Comparison of ENCODE assay signal across 20 cellular contexts in the genomic region with DNA sequence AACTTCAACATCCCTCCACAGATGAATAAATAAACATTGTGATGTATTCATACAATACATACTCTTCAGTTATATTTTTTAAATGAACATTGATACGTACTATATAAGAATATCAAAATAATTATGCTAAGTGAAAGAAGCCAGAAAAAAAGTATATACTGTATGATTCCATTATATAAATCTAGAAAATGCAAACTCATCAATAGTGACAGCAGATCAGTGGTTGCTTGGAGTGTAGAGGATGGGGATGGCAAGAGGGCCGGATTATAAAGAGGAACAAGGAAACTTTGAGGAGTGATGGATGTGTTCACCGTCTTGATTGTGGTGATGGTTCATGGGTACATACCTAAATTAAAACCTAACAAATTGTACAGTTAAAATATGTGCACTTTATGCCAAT. TPM values are rescaled to one million over a fixed set of nuclear protein-coding genes. Genes with fewer than 3 reads are reported as not detected.
DNase-seq lines count a peak whose midpoint lies in the region; ATAC-seq, FAIRE-seq and TF ChIP-seq lines count a peak whose summit lies in the region.
"Had no signal": no experiment of that assay in that cellular context is flagged by ENCODE, and none has a peak within 500 bp of the region (broad histone marks: within the 10 kb centered on the region; RNA-seq: fewer than 3 reads in every experiment).

No MANE protein-coding gene starts in this region.

- no peak for DNase-seq in HepG2 (ENCODE audit: low spot score)
- no peak for DNase-seq in right lobe of liver
- DNase-seq in CD4-positive, alpha-beta memory T cell: no peak
- no peak for DNase-seq in T-helper 17 cell
- no peak for DNase-seq in prostate gland (ENCODE audit: low spot score)
- no peak for DNase-seq in progenitor cell of endocrine pancreas (ENCODE audit: low spot score, unreplicated experiment)
- DNase-seq: 8988T; C1 segment of cervical spinal cord; CD8-positive, alpha-beta memory T cell; DMS 273 treated with DMSO at 0.1 percent for 48 hours; DMS79; EL; GDM1; H9 had no signal

- TF ChIP-seq CTCF in HepG2 (CRISPR knock-in tag; IDR thresholded peaks at IDR 0.05) (no peak), right lobe of liver (IDR thresholded peaks at IDR 0.05) (no peak), nephron (IDR thresholded peaks at IDR 0.05; ENCODE audit: unreplicated experiment in 3 of 3) (no peak), prostate gland (IDR thresholded peaks at IDR 0.05) (no peak), progenitor cell of endocrine pancreas (IDR thresholded peaks at IDR 0.05; ENCODE audit: unreplicated experiment) (no peak)

- no peak for TF ChIP-seq EP300 in HepG2 (IDR thresholded peaks at IDR 0.05; ENCODE audit: low read depth in 2 of 2, low read length in 2 of 2)
- TF ChIP-seq EP300 in HepG2 (CRISPR knock-in tag; IDR thresholded peaks at IDR 0.05; ENCODE audit: borderline replicate concordance): no peak

- CTCF ChIA-PET in HepG2 (lab: Yijun Ruan, JAX; ENCODE audit: low intra/inter-chr PET ratio, low total read pairs): no interaction called here
- CTCF ChIA-PET in CD4-positive, alpha-beta memory T cell (lab: Charles Lee; ENCODE audit: partially characterized antibody): no interaction called here

- H3K79me2 ChIP-seq in HepG2 (ENCODE audit: insufficient read depth, low read length): peaks cover 7% of the 10 kb centered on the region

- H3K4me3 Mint-ChIP-seq in CD4-positive, alpha-beta memory T cell: no peak overlapping the region
- H3K4me3 Mint-ChIP-seq in T-helper 17 cell (no peak overlapping the region), nephron (peak overlapping the region in 2 of 3 experiments; percentile 20 to 58), progenitor cell of endocrine pancreas (ENCODE audit: low read depth) (no peak overlapping the region)
- H3K4me3 Mint-ChIP-seq: GM23338, H9 had no signal

- no peak for TF ChIP-seq RAD21 in HepG2 (CRISPR knock-in tag; IDR thresholded peaks at IDR 0.05)

- in situ Hi-C loops in HepG2 (cut with HindIII; ENCODE audit: extremely low pct_ligation_motif_present, low pct_unique_long_range_greater_than_20kb): no loop called here

- 90% methylated on average over 3 of the region's 3 CpGs for WGBS in HepG2 (ENCODE audit: low lambda C conversion rate)
- WGBS in right lobe of liver (ENCODE audit: insufficient coverage, low coverage, low lambda C conversion rate, missing lambda C conversion rate): 76% methylated on average over 3 of the region's 3 CpGs
- WGBS in prostate gland: 92% methylated on average over 3 of the region's 3 CpGs

- peaks cover 0 to 12% (median 0%) of the 10 kb centered on the region in 8 donors for H3K9me3 Mint-ChIP-seq in CD4-positive, alpha-beta memory T cell
- no peaks in the 10 kb centered on the region for H3K9me3 Mint-ChIP-seq in nephron
- H3K9me3 Mint-ChIP-seq in progenitor cell of endocrine pancreas (ENCODE audit: low read depth): no peaks in the 10 kb centered on the region
- H3K9me3 Mint-ChIP-seq: CD8-positive, alpha-beta memory T cell; GM23338; H9 had no signal

- H3K4me3 ChIP-seq in HepG2 (replicated peaks in 1 of 3; ENCODE audit: insufficient read depth in 1 of 3, low read depth in 2 of 3, low read length in 3 of 3): no peak overlapping the region
- H3K4me3 ChIP-seq in right lobe of liver: no peak overlapping the region
- H3K4me3 ChIP-seq in CD4-positive, alpha-beta memory T cell (ENCODE audit: low read length in 2 of 2): no peak overlapping the region
- no peak overlapping the region for H3K4me3 ChIP-seq in prostate gland
- H3K4me3 ChIP-seq: GM12878, GM23338 had no signal

- H3K27ac Mint-ChIP-seq in CD4-positive, alpha-beta memory T cell: peak overlapping the region in 5 of 7 donors; percentile 3 to 53 (median 15)
- H3K27ac Mint-ChIP-seq in T-helper 17 cell (peak overlapping the region; percentile 14), nephron (no peak overlapping the region), progenitor cell of endocrine pancreas (no peak overlapping the region)
- H3K27ac Mint-ChIP-seq: GM23338 had no signal

- peaks cover 10 to 20% of the 10 kb centered on the region in 2 donors for H3K36me3 Mint-ChIP-seq in CD4-positive, alpha-beta memory T cell
- H3K36me3 Mint-ChIP-seq in T-helper 17 cell (ENCODE audit: low read depth): peaks cover 7% of the 10 kb centered on the region
- H3K36me3 Mint-ChIP-seq in nephron (ENCODE audit: low read depth): peaks cover 27% of the 10 kb centered on the region
- peaks cover 7% of the 10 kb centered on the region for H3K36me3 Mint-ChIP-seq in progenitor cell of endocrine pancreas (ENCODE audit: insufficient read depth)

- H3K9ac ChIP-seq in HepG2 (ENCODE audit: insufficient read depth, low read depth, low read length): no peak overlapping the region

- ATAC-seq in HepG2 (no peak), right lobe of liver (no peak), T-helper 17 cell (no peak)
- ATAC-seq: GM12878, GM23338, HCT116 had no signal

- TF ChIP-seq POLR2A in HepG2 (IDR thresholded peaks at IDR 0.05; ENCODE audit: insufficient read depth in 1 of 2, low read depth in 2 of 2, low read length in 2 of 2) (no peak), right lobe of liver (IDR thresholded peaks at IDR 0.05) (no peak), prostate gland (IDR thresholded peaks at IDR 0.05) (no peak)

- no peaks in the 10 kb centered on the region for H4K20me1 ChIP-seq in HepG2 (ENCODE audit: insufficient read depth, low read length)

- H3K27ac ChIP-seq in HepG2 (ENCODE audit: extremely low read length, insufficient read depth, low read length): no peak overlapping the region
- H3K27ac ChIP-seq in right lobe of liver: no peak overlapping the region
- no peak overlapping the region for H3K27ac ChIP-seq in CD4-positive, alpha-beta memory T cell (ENCODE audit: low read depth, low read length)
- H3K27ac ChIP-seq in prostate gland: no peak overlapping the region

- H3K27me3 Mint-ChIP-seq in CD4-positive, alpha-beta memory T cell: no peaks in the 10 kb centered on the region
- no peaks in the 10 kb centered on the region for H3K27me3 Mint-ChIP-seq in T-helper 17 cell
- H3K27me3 Mint-ChIP-seq in nephron (ENCODE audit: low read depth): peaks cover 5% of the 10 kb centered on the region
- peaks cover 13% of the 10 kb centered on the region for H3K27me3 Mint-ChIP-seq in progenitor cell of endocrine pancreas

- H3K36me3 ChIP-seq in HepG2 (replicated peaks in 1 of 2; ENCODE audit: control insufficient read depth in 1 of 2, insufficient read depth in 2 of 2, low read length in 2 of 2) (peaks cover 0 to 7% of the 10 kb centered on the region in 2 experiments; a peak in 2 of 5 replicates), right lobe of liver (no peaks in the 10 kb centered on the region), prostate gland (no peaks in the 10 kb centered on the region)
- no peaks in the 10 kb centered on the region for H3K36me3 ChIP-seq in CD4-positive, alpha-beta memory T cell (ENCODE audit: insufficient read depth, low read length)

- POLR2A ChIA-PET in HepG2 (lab: Yijun Ruan, JAX): no interaction called here
- POLR2A ChIA-PET in CD4-positive, alpha-beta memory T cell (lab: Charles Lee; ENCODE audit: partially characterized antibody): no interaction called here

- H3K4me1 Mint-ChIP-seq in CD4-positive, alpha-beta memory T cell: peaks cover 10 to 27% (median 19%) of the 10 kb centered on the region in 4 donors
- H3K4me1 Mint-ChIP-seq in T-helper 17 cell (peaks cover 21% of the 10 kb centered on the region), nephron (peaks cover 16% of the 10 kb centered on the region), progenitor cell of endocrine pancreas (ENCODE audit: low read depth) (peaks cover 9% of the 10 kb centered on the region)

- no peak for FAIRE-seq in HepG2 (lab: Jason Lieb, UNC)
- FAIRE-seq: D721Med, GM12878, GM19239 had no signal

- H2AFZ ChIP-seq in HepG2 (ENCODE audit: low read length): no peak overlapping the region
- H2AFZ ChIP-seq: GM23338 had no signal

- H3K27me3 ChIP-seq in HepG2 (ENCODE audit: control insufficient read depth in 1 of 2, insufficient read depth in 2 of 2, low read length in 2 of 2) (peaks cover 0 to 4% of the 10 kb centered on the region in 2 experiments; a peak in 1 of 5 replicates), right lobe of liver (no peaks in the 10 kb centered on the region), prostate gland (replicated peaks; ENCODE audit: insufficient read depth) (no peaks in the 10 kb centered on the region)
- no peaks in the 10 kb centered on the region for H3K27me3 ChIP-seq in CD4-positive, alpha-beta memory T cell (ENCODE audit: insufficient read depth, low read length)

- H3K4me2 ChIP-seq in HepG2 (ENCODE audit: low read depth, low read length): no peak overlapping the region
- H3K4me2 ChIP-seq: GM23338 had no signal

- BruUV-seq in HepG2 (replicated peaks; lab: Mats Ljungman, UMichigan): no TSS peak

- intact Hi-C loops in HepG2 (cut with micrococcal nuclease; ENCODE audit: unreplicated experiment) (no loop called here), right lobe of liver (cut with DNase I) (no loop called here), prostate gland (cut with DNase I) (no loop called here)
- intact Hi-C loops in CD4-positive, alpha-beta memory T cell (cut with micrococcal nuclease): no loop called here

- H3K9me3 ChIP-seq in HepG2 (ENCODE audit: low read length): no peaks in the 10 kb centered on the region
- H3K9me3 ChIP-seq in right lobe of liver: no peaks in the 10 kb centered on the region
- H3K9me3 ChIP-seq in CD4-positive, alpha-beta memory T cell (ENCODE audit: control insufficient read depth in 1 of 2, low read length in 2 of 2): no peaks in the 10 kb centered on the region
- H3K9me3 ChIP-seq in T-helper 17 cell (ENCODE audit: control insufficient read depth, low read length, poor library complexity, severe bottlenecking): no peaks in the 10 kb centered on the region
- H3K9me3 ChIP-seq in prostate gland: no peaks in the 10 kb centered on the region

- peaks cover 32% of the 10 kb centered on the region for H3K4me1 ChIP-seq in HepG2 (ENCODE audit: insufficient read depth, low read length)
- H3K4me1 ChIP-seq in right lobe of liver: peaks cover 0 to 12% (median 5%) of the 10 kb centered on the region in 4 donors
- H3K4me1 ChIP-seq in CD4-positive, alpha-beta memory T cell (ENCODE audit: insufficient read depth, low read length): peaks cover 11% of the 10 kb centered on the region
- H3K4me1 ChIP-seq in prostate gland (replicated peaks): no peaks in the 10 kb centered on the region

RNA-seq across cellular contexts. Expression of a gene that starts 3.0 kb away (rescaled TPM):
- total RNA-seq in HepG2 (2016; rRNA removed; fragmentation: Illumina TruSeq; extraction: Trizol): 44.7 and 65.1 TPM in 2 replicates
- 9.5 and 10.9 TPM in 2 replicates for total RNA-seq in HepG2 (2016; cell fraction: cytosol; rRNA removed; fragmentation: Illumina TruSeq; extraction: Trizol; ENCODE audit: low read depth)
- 43.8 and 63.7 TPM in 2 replicates for total RNA-seq in HepG2 (2016; cell fraction: insoluble cytoplasmic fraction; rRNA removed; fragmentation: Illumina TruSeq; extraction: Trizol)
- 15.7 and 17.8 TPM in 2 replicates for total RNA-seq in HepG2 (2016; cell fraction: membrane; rRNA removed; fragmentation: Illumina TruSeq; extraction: Trizol)
- total RNA-seq in HepG2 (2016; cell fraction: nucleus; rRNA removed; fragmentation: Illumina TruSeq; extraction: Trizol): 36.7 and 38.7 TPM in 2 replicates
- 23.0 and 26.7 TPM in 2 replicates for polyA plus RNA-seq in HepG2 (2011; rRNA removed)
- polyA plus RNA-seq in HepG2 (2011; cell fraction: cytosol; rRNA removed): 14.3 and 22.9 TPM in 2 replicates
- polyA plus RNA-seq in HepG2 (2011; cell fraction: nucleus; rRNA removed): 12.1 and 14.8 TPM in 2 replicates
- polyA plus RNA-seq in HepG2 (2012): 20.5 and 25.5 TPM in 2 replicates
- polyA plus RNA-seq in HepG2 (2016; cell fraction: cytosol; fragmentation: Illumina TruSeq; extraction: Trizol; ENCODE audit: low read depth): 3.7 and 4.5 TPM in 2 replicates
- polyA plus RNA-seq in HepG2 (2016; cell fraction: insoluble cytoplasmic fraction; fragmentation: Illumina TruSeq; extraction: Trizol; ENCODE audit: low read depth): 45.5 and 47.0 TPM in 2 replicates
- 7.3 and 8.6 TPM in 2 replicates for polyA plus RNA-seq in HepG2 (2016; cell fraction: membrane; fragmentation: Illumina TruSeq; extraction: Trizol; ENCODE audit: low read depth)
- polyA plus RNA-seq in HepG2 (2016; cell fraction: nucleus; fragmentation: Illumina TruSeq; extraction: Trizol; ENCODE audit: insufficient read depth, low read depth): 19.1 and 22.3 TPM in 2 replicates
- polyA minus RNA-seq in HepG2 (2011; rRNA and poly(A)+ RNA removed; ENCODE audit: low replicate concordance): 29.8 and 40.4 TPM in 2 replicates
- 20.0 and 21.8 TPM in 2 replicates for polyA minus RNA-seq in HepG2 (2011; cell fraction: cytosol; rRNA and poly(A)+ RNA removed)
- polyA minus RNA-seq in HepG2 (2011; cell fraction: nucleus; rRNA and poly(A)+ RNA removed): 56.0 and 69.0 TPM in 2 replicates
- total RNA-seq in right lobe of liver: 1 to 10 TPM; 6.8 to 9.5 (median 7.3) TPM
- total RNA-seq in CD4-positive, alpha-beta memory T cell: 10 to 100 TPM; 20.9 to 27.5 TPM
- 10 to 100 TPM; 24.4 to 26.1 TPM for polyA plus RNA-seq in CD4-positive, alpha-beta memory T cell
- 10 to 100 TPM; 17.2 to 22.5 TPM for total RNA-seq in T-helper 17 cell
- total RNA-seq in prostate gland: 10 to 100 TPM; 13.0 to 15.6 TPM
- total RNA-seq in progenitor cell of endocrine pancreas: 20.5 and 21.8 TPM in 2 replicates

Comparison
In these comparisons a context has a peak if more than half of its experiments do, and no peak if none do; other contexts are left out.
1. H3K27ac Mint-ChIP-seq: peak in CD4-positive, alpha-beta memory T cell (5 of 7) and T-helper 17 cell (single experiment); none in nephron (0 of 3) and progenitor cell of endocrine pancreas (single experiment).
2. H3K4me3 Mint-ChIP-seq: peak in nephron (2 of 3); none in CD4-positive, alpha-beta memory T cell (0 of 8), T-helper 17 cell (single experiment) and progenitor cell of endocrine pancreas (single experiment).